Comparison of ENCODE assay signal across 18 cellular contexts in genomic region chr11:15692739-15693138, GRCh38.
DNase-seq lines count a peak whose midpoint lies in the region; ATAC-seq, FAIRE-seq and TF ChIP-seq lines count a peak whose summit lies in the region.
"Had no signal": no experiment of that assay in that cellular context is flagged by ENCODE, and none has a peak within 500 bp of the region (broad histone marks: within the 10 kb centered on the region; RNA-seq: fewer than 3 reads in every experiment).

No MANE protein-coding gene starts in this region.

- H3K27ac Mint-ChIP-seq in activated CD8-positive, alpha-beta T cell treated with anti-CD3 and anti-CD28 coated beads for 36 hours = no peak overlapping the region
- no peak overlapping the region for H3K27ac Mint-ChIP-seq in activated CD8-positive, alpha-beta T cell treated with anti-CD3 and anti-CD28 coated beads, Interleukin-2, amount 10 ng/mL, durations not matched to agents 7 days and 5 days
- H3K27ac Mint-ChIP-seq: CD4-positive, CD25-positive, alpha-beta regulatory T cell had no signal

- no peak overlapping the region for H3K27ac ChIP-seq in vagina
- H3K27ac ChIP-seq in pancreas = no peak overlapping the region
- H3K27ac ChIP-seq: dorsolateral prefrontal cortex, GM23248, KMS-11, ovary had no signal

- peak; percentile 2 for DNase-seq in activated CD8-positive, alpha-beta T cell treated with anti-CD3 and anti-CD28 coated beads for 36 hours
- DNase-seq in activated CD8-positive, alpha-beta T cell treated with anti-CD3 and anti-CD28 coated beads, Interleukin-2, amount 10 ng/mL, durations not matched to agents 7 days and 5 days = no peak
- peak; percentile 71 for DNase-seq in amniotic epithelial cell (ENCODE audit: low read depth)
- DNase-seq in vagina (ENCODE audit: extremely low spot score in 2 of 2) = peak; percentile 70 to 77
- DNase-seq in NOMO-1 (lab: John Stamatoyannopoulos, UW; ENCODE audit: unreplicated experiment in 2 of 2) = no peak
- no peak for DNase-seq in pancreas
- DNase-seq in NCI-H82 treated with DMSO at 0.1 percent for 48 hours (lab: John Stamatoyannopoulos, UW; ENCODE audit: unreplicated experiment) = no peak
- DNase-seq: 8988T; activated T-cell treated with anti-CD3 and anti-CD28 coated beads, Interleukin-2, amount 50 U/mL, for 1 hour; amniotic stem cell; CD4-positive, CD25-positive, alpha-beta regulatory T cell; dorsolateral prefrontal cortex; GM23248; NCI-H2029 treated with DMSO at 0.1 percent for 48 hours; ovary had no signal

- no peaks in the 10 kb centered on the region for H3K4me1 Mint-ChIP-seq in activated CD8-positive, alpha-beta T cell treated with anti-CD3 and anti-CD28 coated beads for 36 hours (ENCODE audit: low read depth)
- no peaks in the 10 kb centered on the region for H3K4me1 Mint-ChIP-seq in activated CD8-positive, alpha-beta T cell treated with anti-CD3 and anti-CD28 coated beads, Interleukin-2, amount 10 ng/mL, durations not matched to agents 7 days and 5 days (ENCODE audit: low read depth)
- H3K4me1 Mint-ChIP-seq: CD4-positive, CD25-positive, alpha-beta regulatory T cell had no signal

- H3K4me1 ChIP-seq in vagina (no peaks in the 10 kb centered on the region), pancreas (peaks cover 0 to 13% (median 5%) of the 10 kb centered on the region in 3 donors)

- H3K4me3 ChIP-seq in vagina = no peak overlapping the region
- H3K4me3 ChIP-seq in pancreas = no peak overlapping the region
- H3K4me3 ChIP-seq: dorsolateral prefrontal cortex, GM23248, ovary had no signal

- no peak for FAIRE-seq in pancreas (lab: Jason Lieb, UNC)

- 91 to 94% methylated on average over 3 of the region's 3 CpGs for WGBS in pancreas, 2 donors

- intact Hi-C loops in activated CD8-positive, alpha-beta T cell treated with anti-CD3 and anti-CD28 coated beads for 36 hours (cut with micrococcal nuclease) = no loop called here
- intact Hi-C loops in vagina (cut with DNase I) (no loop called here), pancreas (cut with DNase I) (no loop called here)

- H3K9me3 ChIP-seq in vagina (no peaks in the 10 kb centered on the region), pancreas (no peaks in the 10 kb centered on the region)
- H3K9me3 ChIP-seq: ovary had no signal

- TF ChIP-seq CTCF in activated CD8-positive, alpha-beta T cell treated with anti-CD3 and anti-CD28 coated beads for 36 hours (IDR thresholded peaks at IDR 0.05) = no peak
- TF ChIP-seq CTCF in vagina (IDR thresholded peaks at IDR 0.05) (no peak), pancreas (IDR thresholded peaks at IDR 0.05) (no peak)

- H3K27me3 ChIP-seq in vagina = no peaks in the 10 kb centered on the region
- H3K27me3 ChIP-seq in pancreas = no peaks in the 10 kb centered on the region
- H3K27me3 ChIP-seq: ovary had no signal

- no peak for TF ChIP-seq POLR2A in vagina (IDR thresholded peaks at IDR 0.05)

- CTCF ChIA-PET in activated CD8-positive, alpha-beta T cell treated with anti-CD3 and anti-CD28 coated beads for 36 hours (lab: Charles Lee) = no interaction called here
- CTCF ChIA-PET in activated CD8-positive, alpha-beta T cell treated with anti-CD3 and anti-CD28 coated beads, Interleukin-2, amount 10 ng/mL, durations not matched to agents 7 days and 5 days (lab: Charles Lee) = no interaction called here

- H3K36me3 ChIP-seq in vagina = no peaks in the 10 kb centered on the region
- H3K36me3 ChIP-seq in pancreas = no peaks in the 10 kb centered on the region
- H3K36me3 ChIP-seq: ovary had no signal

- POLR2A ChIA-PET in activated CD8-positive, alpha-beta T cell treated with anti-CD3 and anti-CD28 coated beads for 36 hours (lab: Charles Lee) = no interaction called here
- POLR2A ChIA-PET in activated CD8-positive, alpha-beta T cell treated with anti-CD3 and anti-CD28 coated beads, Interleukin-2, amount 10 ng/mL, durations not matched to agents 7 days and 5 days (lab: Charles Lee) = no interaction called here

- H3K27me3 Mint-ChIP-seq in activated CD8-positive, alpha-beta T cell treated with anti-CD3 and anti-CD28 coated beads for 36 hours = peaks cover 1% of the 10 kb centered on the region
- no peaks in the 10 kb centered on the region for H3K27me3 Mint-ChIP-seq in activated CD8-positive, alpha-beta T cell treated with anti-CD3 and anti-CD28 coated beads, Interleukin-2, amount 10 ng/mL, durations not matched to agents 7 days and 5 days (ENCODE audit: low read depth)
- H3K27me3 Mint-ChIP-seq: CD4-positive, CD25-positive, alpha-beta regulatory T cell had no signal

- no peak for ATAC-seq in activated CD8-positive, alpha-beta T cell treated with anti-CD3 and anti-CD28 coated beads for 36 hours
- ATAC-seq in activated CD8-positive, alpha-beta T cell treated with anti-CD3 and anti-CD28 coated beads, Interleukin-2, amount 10 ng/mL, durations not matched to agents 7 days and 5 days = no peak
- peak; percentile 69 for ATAC-seq in HG03442 (IDR thresholded peaks at IDR 0.05; ENCODE audit: unreplicated experiment)
- ATAC-seq in pancreas = no peak
- ATAC-seq: activated CD4-positive, CD25-positive, alpha-beta regulatory T cell treated with anti-CD3 and anti-CD28 coated beads, Interleukin-2, amount 50 U/mL, for 24 hours had no signal

- peaks cover 1% of the 10 kb centered on the region for H3K9me3 Mint-ChIP-seq in activated CD8-positive, alpha-beta T cell treated with anti-CD3 and anti-CD28 coated beads for 36 hours
- H3K9me3 Mint-ChIP-seq in activated CD8-positive, alpha-beta T cell treated with anti-CD3 and anti-CD28 coated beads, Interleukin-2, amount 10 ng/mL, durations not matched to agents 7 days and 5 days (ENCODE audit: insufficient read depth) = no peaks in the 10 kb centered on the region

- H3K36me3 Mint-ChIP-seq in activated CD8-positive, alpha-beta T cell treated with anti-CD3 and anti-CD28 coated beads for 36 hours (ENCODE audit: low read depth) = no peaks in the 10 kb centered on the region
- H3K36me3 Mint-ChIP-seq in activated CD8-positive, alpha-beta T cell treated with anti-CD3 and anti-CD28 coated beads, Interleukin-2, amount 10 ng/mL, durations not matched to agents 7 days and 5 days (ENCODE audit: low read depth) = no peaks in the 10 kb centered on the region
- H3K36me3 Mint-ChIP-seq: CD4-positive, CD25-positive, alpha-beta regulatory T cell had no signal

- H3K4me3 Mint-ChIP-seq in activated CD8-positive, alpha-beta T cell treated with anti-CD3 and anti-CD28 coated beads for 36 hours = no peak overlapping the region
- no peak overlapping the region for H3K4me3 Mint-ChIP-seq in activated CD8-positive, alpha-beta T cell treated with anti-CD3 and anti-CD28 coated beads, Interleukin-2, amount 10 ng/mL, durations not matched to agents 7 days and 5 days
- H3K4me3 Mint-ChIP-seq: CD4-positive, CD25-positive, alpha-beta regulatory T cell had no signal

Comparison
In these comparisons a context has a peak if more than half of its experiments do, and no peak if none do; other contexts are left out.
1. DNase-seq: peak in activated CD8-positive, alpha-beta T cell treated with anti-CD3 and anti-CD28 coated beads for 36 hours (single experiment), amniotic epithelial cell (single experiment) and vagina (2 of 2); none in activated CD8-positive, alpha-beta T cell treated with anti-CD3 and anti-CD28 coated beads, Interleukin-2, amount 10 ng/mL, durations not matched to agents 7 days and 5 days (single experiment), NOMO-1 (0 of 2), pancreas (0 of 6) and NCI-H82 treated with DMSO at 0.1 percent for 48 hours (single experiment).